ENCODE assay signal across 1 cellular context in the genomic region with DNA sequence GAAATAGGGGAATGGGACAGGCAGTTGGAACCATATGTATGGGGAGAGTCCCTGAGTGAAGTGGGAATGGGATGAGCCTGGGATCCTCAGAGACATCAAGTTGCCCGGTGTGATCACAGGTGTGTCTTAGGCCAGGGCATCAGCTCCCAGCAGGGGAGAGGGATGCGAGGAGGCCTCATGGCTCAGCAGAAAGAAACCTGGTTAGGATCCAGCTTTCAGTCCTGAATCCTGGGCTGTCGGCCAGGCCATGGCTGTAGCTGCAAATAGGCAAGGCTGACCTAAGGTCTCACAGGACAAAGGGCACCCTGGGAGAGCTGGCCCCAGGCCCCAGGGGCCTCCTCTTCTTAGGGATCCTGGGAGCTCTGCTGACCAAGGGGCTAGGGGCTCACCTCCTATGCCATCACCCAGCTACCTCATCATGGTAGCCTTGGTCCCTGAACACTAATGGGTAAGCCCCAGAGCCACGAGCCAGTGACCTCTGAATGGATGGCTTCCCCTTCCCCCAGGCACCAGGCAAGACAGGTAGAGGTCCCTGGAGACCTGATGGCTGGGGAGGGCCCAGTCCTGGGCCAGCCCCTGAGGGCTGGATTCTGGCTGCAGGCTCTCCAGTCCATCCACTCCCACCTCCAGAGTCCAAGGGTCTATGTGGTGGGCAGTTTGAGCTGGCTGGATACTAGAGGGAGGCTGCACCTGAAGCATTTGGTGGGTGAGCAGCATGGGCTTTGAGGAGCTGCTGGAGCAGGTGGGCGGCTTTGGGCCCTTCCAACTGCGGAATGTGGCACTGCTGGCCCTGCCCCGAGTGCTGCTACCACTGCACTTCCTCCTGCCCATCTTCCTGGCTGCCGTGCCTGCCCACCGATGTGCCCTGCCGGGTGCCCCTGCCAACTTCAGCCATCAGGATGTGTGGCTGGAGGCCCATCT.
A peak's percentile ranks its signal among the peaks of the same experiment; 100 is the strongest.
TF ChIP-seq lines count a peak whose summit lies in the region.

A gene with protein sequence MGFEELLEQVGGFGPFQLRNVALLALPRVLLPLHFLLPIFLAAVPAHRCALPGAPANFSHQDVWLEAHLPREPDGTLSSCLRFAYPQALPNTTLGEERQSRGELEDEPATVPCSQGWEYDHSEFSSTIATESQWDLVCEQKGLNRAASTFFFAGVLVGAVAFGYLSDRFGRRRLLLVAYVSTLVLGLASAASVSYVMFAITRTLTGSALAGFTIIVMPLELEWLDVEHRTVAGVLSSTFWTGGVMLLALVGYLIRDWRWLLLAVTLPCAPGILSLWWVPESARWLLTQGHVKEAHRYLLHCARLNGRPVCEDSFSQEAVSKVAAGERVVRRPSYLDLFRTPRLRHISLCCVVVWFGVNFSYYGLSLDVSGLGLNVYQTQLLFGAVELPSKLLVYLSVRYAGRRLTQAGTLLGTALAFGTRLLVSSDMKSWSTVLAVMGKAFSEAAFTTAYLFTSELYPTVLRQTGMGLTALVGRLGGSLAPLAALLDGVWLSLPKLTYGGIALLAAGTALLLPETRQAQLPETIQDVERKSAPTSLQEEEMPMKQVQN (plus strand): TSS at position 617 of the 921 bp plus-strand sequence. CDS start 99 bp downstream, at position 716.

TF ChIP-seq in HepG2, 621 proteins besides CTCF, POLR2A, EP300 and RAD21 (continued from another document and continues in another):
- TF ChIP-seq ISL2 (CRISPR knock-in tag; IDR thresholded peaks at IDR 0.05): 0 out of 2 replicates have a peak, but pooled peaks have one; percentile 19
- TF ChIP-seq, protein P1, sequence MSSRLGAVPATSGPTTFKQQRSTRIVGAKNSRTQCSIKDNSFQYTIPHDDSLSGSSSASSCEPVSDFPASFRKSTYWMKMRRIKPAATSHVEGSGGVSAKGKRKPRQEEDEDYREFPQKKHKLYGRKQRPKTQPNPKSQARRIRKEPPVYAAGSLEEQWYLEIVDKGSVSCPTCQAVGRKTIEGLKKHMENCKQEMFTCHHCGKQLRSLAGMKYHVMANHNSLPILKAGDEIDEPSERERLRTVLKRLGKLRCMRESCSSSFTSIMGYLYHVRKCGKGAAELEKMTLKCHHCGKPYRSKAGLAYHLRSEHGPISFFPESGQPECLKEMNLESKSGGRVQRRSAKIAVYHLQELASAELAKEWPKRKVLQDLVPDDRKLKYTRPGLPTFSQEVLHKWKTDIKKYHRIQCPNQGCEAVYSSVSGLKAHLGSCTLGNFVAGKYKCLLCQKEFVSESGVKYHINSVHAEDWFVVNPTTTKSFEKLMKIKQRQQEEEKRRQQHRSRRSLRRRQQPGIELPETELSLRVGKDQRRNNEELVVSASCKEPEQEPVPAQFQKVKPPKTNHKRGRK (CRISPR knock-in tag; IDR thresholded peaks at IDR 0.05): 0 out of 2 replicates have a peak, but pooled peaks have one; percentile 52
- 0 out of 2 replicates have a peak, but pooled peaks have one; percentile 21 for TF ChIP-seq ZNF552 (CRISPR knock-in tag; IDR thresholded peaks at IDR 0.05; ENCODE audit: borderline replicate concordance)
- TF ChIP-seq, protein P2, sequence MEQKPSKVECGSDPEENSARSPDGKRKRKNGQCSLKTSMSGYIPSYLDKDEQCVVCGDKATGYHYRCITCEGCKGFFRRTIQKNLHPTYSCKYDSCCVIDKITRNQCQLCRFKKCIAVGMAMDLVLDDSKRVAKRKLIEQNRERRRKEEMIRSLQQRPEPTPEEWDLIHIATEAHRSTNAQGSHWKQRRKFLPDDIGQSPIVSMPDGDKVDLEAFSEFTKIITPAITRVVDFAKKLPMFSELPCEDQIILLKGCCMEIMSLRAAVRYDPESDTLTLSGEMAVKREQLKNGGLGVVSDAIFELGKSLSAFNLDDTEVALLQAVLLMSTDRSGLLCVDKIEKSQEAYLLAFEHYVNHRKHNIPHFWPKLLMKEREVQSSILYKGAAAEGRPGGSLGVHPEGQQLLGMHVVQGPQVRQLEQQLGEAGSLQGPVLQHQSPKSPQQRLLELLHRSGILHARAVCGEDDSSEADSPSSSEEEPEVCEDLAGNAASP (CRISPR knock-in tag; IDR thresholded peaks at IDR 0.05; ENCODE audit: borderline replicate concordance): peak; percentile 66; the same call in 1 of the 2 replicates
- TF ChIP-seq KLF16 (CRISPR knock-in tag; IDR thresholded peaks at IDR 0.05): peak in 1 of 2 experiments; percentile 34; a peak in 1 of 4 replicates
- TF ChIP-seq, protein P3, sequence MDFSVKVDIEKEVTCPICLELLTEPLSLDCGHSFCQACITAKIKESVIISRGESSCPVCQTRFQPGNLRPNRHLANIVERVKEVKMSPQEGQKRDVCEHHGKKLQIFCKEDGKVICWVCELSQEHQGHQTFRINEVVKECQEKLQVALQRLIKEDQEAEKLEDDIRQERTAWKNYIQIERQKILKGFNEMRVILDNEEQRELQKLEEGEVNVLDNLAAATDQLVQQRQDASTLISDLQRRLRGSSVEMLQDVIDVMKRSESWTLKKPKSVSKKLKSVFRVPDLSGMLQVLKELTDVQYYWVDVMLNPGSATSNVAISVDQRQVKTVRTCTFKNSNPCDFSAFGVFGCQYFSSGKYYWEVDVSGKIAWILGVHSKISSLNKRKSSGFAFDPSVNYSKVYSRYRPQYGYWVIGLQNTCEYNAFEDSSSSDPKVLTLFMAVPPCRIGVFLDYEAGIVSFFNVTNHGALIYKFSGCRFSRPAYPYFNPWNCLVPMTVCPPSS (IDR thresholded peaks at IDR 0.05): no peak
- 0 out of 2 replicates have a peak, but pooled peaks have one; percentile 15 for TF ChIP-seq SP4 (CRISPR knock-in tag; IDR thresholded peaks at IDR 0.05)
- TF ChIP-seq CBX2 (IDR thresholded peaks at IDR 0.05; ENCODE audit: low read depth, low read length): no peak
- no peak for TF ChIP-seq CBX2 (CRISPR knock-in tag; IDR thresholded peaks at IDR 0.05; ENCODE audit: low read depth)
- no peak for TF ChIP-seq ZNF563 (CRISPR knock-in tag; IDR thresholded peaks at IDR 0.05)
- no peak for TF ChIP-seq REXO4 (CRISPR knock-in tag; IDR thresholded peaks at IDR 0.05; ENCODE audit: borderline replicate concordance)
- TF ChIP-seq ZNF432 (CRISPR knock-in tag; IDR thresholded peaks at IDR 0.05; ENCODE audit: borderline replicate concordance): no peak
- TF ChIP-seq, protein P4, sequence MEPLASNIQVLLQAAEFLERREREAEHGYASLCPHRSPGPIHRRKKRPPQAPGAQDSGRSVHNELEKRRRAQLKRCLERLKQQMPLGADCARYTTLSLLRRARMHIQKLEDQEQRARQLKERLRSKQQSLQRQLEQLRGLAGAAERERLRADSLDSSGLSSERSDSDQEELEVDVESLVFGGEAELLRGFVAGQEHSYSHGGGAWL (CRISPR knock-in tag; IDR thresholded peaks at IDR 0.05): 0 out of 2 replicates have a peak, but pooled peaks have one; percentile 27
- no peak for TF ChIP-seq RNF2 (conservative IDR thresholded peaks at IDR 0.05; ENCODE audit: low read depth)
- TF ChIP-seq IKZF4 (CRISPR knock-in tag; IDR thresholded peaks at IDR 0.05; ENCODE audit: borderline replicate concordance, low read depth, not compliant biosample characterization): no peak
- no peak for TF ChIP-seq BRCA1 (CRISPR knock-in tag; IDR thresholded peaks at IDR 0.05)
- TF ChIP-seq, protein P5, sequence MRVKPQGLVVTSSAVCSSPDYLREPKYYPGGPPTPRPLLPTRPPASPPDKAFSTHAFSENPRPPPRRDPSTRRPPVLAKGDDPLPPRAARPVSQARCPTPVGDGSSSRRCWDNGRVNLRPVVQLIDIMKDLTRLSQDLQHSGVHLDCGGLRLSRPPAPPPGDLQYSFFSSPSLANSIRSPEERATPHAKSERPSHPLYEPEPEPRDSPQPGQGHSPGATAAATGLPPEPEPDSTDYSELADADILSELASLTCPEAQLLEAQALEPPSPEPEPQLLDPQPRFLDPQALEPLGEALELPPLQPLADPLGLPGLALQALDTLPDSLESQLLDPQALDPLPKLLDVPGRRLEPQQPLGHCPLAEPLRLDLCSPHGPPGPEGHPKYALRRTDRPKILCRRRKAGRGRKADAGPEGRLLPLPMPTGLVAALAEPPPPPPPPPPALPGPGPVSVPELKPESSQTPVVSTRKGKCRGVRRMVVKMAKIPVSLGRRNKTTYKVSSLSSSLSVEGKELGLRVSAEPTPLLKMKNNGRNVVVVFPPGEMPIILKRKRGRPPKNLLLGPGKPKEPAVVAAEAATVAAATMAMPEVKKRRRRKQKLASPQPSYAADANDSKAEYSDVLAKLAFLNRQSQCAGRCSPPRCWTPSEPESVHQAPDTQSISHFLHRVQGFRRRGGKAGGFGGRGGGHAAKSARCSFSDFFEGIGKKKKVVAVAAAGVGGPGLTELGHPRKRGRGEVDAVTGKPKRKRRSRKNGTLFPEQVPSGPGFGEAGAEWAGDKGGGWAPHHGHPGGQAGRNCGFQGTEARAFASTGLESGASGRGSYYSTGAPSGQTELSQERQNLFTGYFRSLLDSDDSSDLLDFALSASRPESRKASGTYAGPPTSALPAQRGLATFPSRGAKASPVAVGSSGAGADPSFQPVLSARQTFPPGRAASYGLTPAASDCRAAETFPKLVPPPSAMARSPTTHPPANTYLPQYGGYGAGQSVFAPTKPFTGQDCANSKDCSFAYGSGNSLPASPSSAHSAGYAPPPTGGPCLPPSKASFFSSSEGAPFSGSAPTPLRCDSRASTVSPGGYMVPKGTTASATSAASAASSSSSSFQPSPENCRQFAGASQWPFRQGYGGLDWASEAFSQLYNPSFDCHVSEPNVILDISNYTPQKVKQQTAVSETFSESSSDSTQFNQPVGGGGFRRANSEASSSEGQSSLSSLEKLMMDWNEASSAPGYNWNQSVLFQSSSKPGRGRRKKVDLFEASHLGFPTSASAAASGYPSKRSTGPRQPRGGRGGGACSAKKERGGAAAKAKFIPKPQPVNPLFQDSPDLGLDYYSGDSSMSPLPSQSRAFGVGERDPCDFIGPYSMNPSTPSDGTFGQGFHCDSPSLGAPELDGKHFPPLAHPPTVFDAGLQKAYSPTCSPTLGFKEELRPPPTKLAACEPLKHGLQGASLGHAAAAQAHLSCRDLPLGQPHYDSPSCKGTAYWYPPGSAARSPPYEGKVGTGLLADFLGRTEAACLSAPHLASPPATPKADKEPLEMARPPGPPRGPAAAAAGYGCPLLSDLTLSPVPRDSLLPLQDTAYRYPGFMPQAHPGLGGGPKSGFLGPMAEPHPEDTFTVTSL (CRISPR knock-in tag; IDR thresholded peaks at IDR 0.05; ENCODE audit: borderline replicate concordance): no peak; the same call in 1 of the 2 replicates
- no peak for TF ChIP-seq MATR3 (CRISPR knock-in tag; IDR thresholded peaks at IDR 0.05)
- no peak for TF ChIP-seq ZNF674 (CRISPR knock-in tag; IDR thresholded peaks at IDR 0.05; ENCODE audit: low read depth)
- TF ChIP-seq KDM5B (CRISPR knock-in tag; IDR thresholded peaks at IDR 0.05; ENCODE audit: borderline replicate concordance): peak; percentile 28; the same call in 1 of the 2 replicates
- no peak; the same call in 1 of the 2 replicates for TF ChIP-seq NFIC (IDR thresholded peaks at IDR 0.05; ENCODE audit: low read length)
- TF ChIP-seq, protein P6, sequence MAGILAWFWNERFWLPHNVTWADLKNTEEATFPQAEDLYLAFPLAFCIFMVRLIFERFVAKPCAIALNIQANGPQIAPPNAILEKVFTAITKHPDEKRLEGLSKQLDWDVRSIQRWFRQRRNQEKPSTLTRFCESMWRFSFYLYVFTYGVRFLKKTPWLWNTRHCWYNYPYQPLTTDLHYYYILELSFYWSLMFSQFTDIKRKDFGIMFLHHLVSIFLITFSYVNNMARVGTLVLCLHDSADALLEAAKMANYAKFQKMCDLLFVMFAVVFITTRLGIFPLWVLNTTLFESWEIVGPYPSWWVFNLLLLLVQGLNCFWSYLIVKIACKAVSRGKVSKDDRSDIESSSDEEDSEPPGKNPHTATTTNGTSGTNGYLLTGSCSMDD (CRISPR knock-in tag; IDR thresholded peaks at IDR 0.05): no peak
- TF ChIP-seq ATF7-NPFF (CRISPR knock-in tag; IDR thresholded peaks at IDR 0.05; ENCODE audit: low read depth): peak; percentile 74
- no peak for TF ChIP-seq ATRX (CRISPR knock-in tag; IDR thresholded peaks at IDR 0.05; ENCODE audit: borderline replicate concordance)
- TF ChIP-seq, protein P7, sequence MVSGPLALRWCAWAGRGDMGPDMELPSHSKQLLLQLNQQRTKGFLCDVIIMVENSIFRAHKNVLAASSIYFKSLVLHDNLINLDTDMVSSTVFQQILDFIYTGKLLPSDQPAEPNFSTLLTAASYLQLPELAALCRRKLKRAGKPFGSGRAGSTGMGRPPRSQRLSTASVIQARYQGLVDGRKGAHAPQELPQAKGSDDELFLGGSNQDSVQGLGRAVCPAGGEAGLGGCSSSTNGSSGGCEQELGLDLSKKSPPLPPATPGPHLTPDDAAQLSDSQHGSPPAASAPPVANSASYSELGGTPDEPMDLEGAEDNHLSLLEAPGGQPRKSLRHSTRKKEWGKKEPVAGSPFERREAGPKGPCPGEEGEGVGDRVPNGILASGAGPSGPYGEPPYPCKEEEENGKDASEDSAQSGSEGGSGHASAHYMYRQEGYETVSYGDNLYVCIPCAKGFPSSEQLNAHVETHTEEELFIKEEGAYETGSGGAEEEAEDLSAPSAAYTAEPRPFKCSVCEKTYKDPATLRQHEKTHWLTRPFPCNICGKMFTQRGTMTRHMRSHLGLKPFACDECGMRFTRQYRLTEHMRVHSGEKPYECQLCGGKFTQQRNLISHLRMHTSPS (CRISPR knock-in tag; IDR thresholded peaks at IDR 0.05; ENCODE audit: low read depth): no peak; the same call in 1 of the 2 replicates
- no peak for TF ChIP-seq CCDC6 (CRISPR knock-in tag; IDR thresholded peaks at IDR 0.05)
- peak; percentile 94 for TF ChIP-seq ZNF83 (CRISPR knock-in tag; IDR thresholded peaks at IDR 0.05; ENCODE audit: borderline replicate concordance)
- TF ChIP-seq, protein P8, sequence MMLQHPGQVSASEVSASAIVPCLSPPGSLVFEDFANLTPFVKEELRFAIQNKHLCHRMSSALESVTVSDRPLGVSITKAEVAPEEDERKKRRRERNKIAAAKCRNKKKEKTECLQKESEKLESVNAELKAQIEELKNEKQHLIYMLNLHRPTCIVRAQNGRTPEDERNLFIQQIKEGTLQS (CRISPR knock-in tag; IDR thresholded peaks at IDR 0.05): no peak
- TF ChIP-seq TCF12 (IDR thresholded peaks at IDR 0.05): no peak
- TF ChIP-seq TCF12 (CRISPR knock-in tag; IDR thresholded peaks at IDR 0.05): no peak
- TF ChIP-seq SIN3B (IDR thresholded peaks at IDR 0.05; ENCODE audit: low read length): no peak
- TF ChIP-seq, protein P9, sequence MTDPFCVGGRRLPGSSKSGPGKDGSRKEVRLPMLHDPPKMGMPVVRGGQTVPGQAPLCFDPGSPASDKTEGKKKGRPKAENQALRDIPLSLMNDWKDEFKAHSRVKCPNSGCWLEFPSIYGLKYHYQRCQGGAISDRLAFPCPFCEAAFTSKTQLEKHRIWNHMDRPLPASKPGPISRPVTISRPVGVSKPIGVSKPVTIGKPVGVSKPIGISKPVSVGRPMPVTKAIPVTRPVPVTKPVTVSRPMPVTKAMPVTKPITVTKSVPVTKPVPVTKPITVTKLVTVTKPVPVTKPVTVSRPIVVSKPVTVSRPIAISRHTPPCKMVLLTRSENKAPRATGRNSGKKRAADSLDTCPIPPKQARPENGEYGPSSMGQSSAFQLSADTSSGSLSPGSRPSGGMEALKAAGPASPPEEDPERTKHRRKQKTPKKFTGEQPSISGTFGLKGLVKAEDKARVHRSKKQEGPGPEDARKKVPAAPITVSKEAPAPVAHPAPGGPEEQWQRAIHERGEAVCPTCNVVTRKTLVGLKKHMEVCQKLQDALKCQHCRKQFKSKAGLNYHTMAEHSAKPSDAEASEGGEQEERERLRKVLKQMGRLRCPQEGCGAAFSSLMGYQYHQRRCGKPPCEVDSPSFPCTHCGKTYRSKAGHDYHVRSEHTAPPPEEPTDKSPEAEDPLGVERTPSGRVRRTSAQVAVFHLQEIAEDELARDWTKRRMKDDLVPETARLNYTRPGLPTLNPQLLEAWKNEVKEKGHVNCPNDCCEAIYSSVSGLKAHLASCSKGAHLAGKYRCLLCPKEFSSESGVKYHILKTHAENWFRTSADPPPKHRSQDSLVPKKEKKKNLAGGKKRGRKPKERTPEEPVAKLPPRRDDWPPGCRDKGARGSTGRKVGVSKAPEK (CRISPR knock-in tag; IDR thresholded peaks at IDR 0.05; ENCODE audit: borderline replicate concordance): no peak
